Comparison of ENCODE assay signal across 10 cellular contexts in genomic region chr5:10663531-10664183, GRCh38.
A peak's percentile ranks its signal among the peaks of the same experiment; 100 is the strongest.
DNase-seq lines count a peak whose midpoint lies in the region; ATAC-seq and TF ChIP-seq lines count a peak whose summit lies in the region.
"Had no signal": no experiment of that assay in that cellular context is flagged by ENCODE, and none has a peak within 500 bp of the region (broad histone marks: within the 10 kb centered on the region; RNA-seq: fewer than 3 reads in every experiment).

No MANE protein-coding gene starts in this region.

- H3K4me3 ChIP-seq in GM23338, result no peak overlapping the region
- H3K4me3 ChIP-seq in fibroblast of the aortic adventitia (ENCODE audit: low read depth, low read length), result no peak overlapping the region
- H3K4me3 ChIP-seq: thoracic aorta had no signal

- H3K9me2 ChIP-seq in GM23338 (ENCODE audit: insufficient read depth), result peaks cover 10% of the 10 kb centered on the region; the same call in 1 of the 2 replicates

- 0 out of 2 replicates have a peak overlapping the region, but pooled peaks have one; percentile 23 for H3K4me2 ChIP-seq in GM23338

- no peak for TF ChIP-seq CTCF in GM23338 (conservative IDR thresholded peaks at IDR 0.05; ENCODE audit: low read depth in 2 of 2)
- TF ChIP-seq CTCF in fibroblast of the aortic adventitia (IDR thresholded peaks at IDR 0.05; ENCODE audit: insufficient read depth, low read length), result no peak

- intact Hi-C loops in sciatic nerve (cut with DNase I), result no loop called here

- H3K9me3 Mint-ChIP-seq in GM23338, result peaks cover 1% of the 10 kb centered on the region; the same call in 1 of the 3 replicates

- H3K4me1 ChIP-seq in GM23338 (ENCODE audit: insufficient read depth), result no peaks in the 10 kb centered on the region; the same call in 1 of the 2 replicates

- H3F3A ChIP-seq in GM23338 (replicated peaks; ENCODE audit: low read depth), result no peaks in the 10 kb centered on the region

- H3K27ac ChIP-seq in GM23338 (ENCODE audit: low read depth), result no peak overlapping the region
- H3K27ac ChIP-seq: thoracic aorta had no signal

- peak; percentile 32 for DNase-seq in GM23338 (ENCODE audit: low spot score)
- peak; percentile 48 for DNase-seq in NCI-H69 (lab: John Stamatoyannopoulos, UW)
- peak; percentile 78 for DNase-seq in fibroblast of the aortic adventitia (ENCODE audit: low read depth)
- DNase-seq in sciatic nerve (ENCODE audit: low spot score), result no peak
- no peak for DNase-seq in NCI-H748 treated with DMSO at 0.1 percent for 48 hours (lab: John Stamatoyannopoulos, UW)
- no peak for DNase-seq in GF-D8 (lab: John Stamatoyannopoulos, UW)
- no peak for DNase-seq in SKM-1 treated with dmso at 0.1 percent for 144 hours (lab: John Stamatoyannopoulos, UW; ENCODE audit: unreplicated experiment)
- DNase-seq: activated CD4-positive, alpha-beta T cell treated with anti-CD3 and anti-CD28 coated beads for 48 hours had no signal

- H3K79me2 ChIP-seq in GM23338 (replicated peaks; ENCODE audit: insufficient read depth), result no peaks in the 10 kb centered on the region

- H3K27ac Mint-ChIP-seq in GM23338, result no peak overlapping the region
- H3K27ac Mint-ChIP-seq: mesothelial cell of epicardium had no signal

- H3K4me3 Mint-ChIP-seq in GM23338, result no peak overlapping the region
- H3K4me3 Mint-ChIP-seq: mesothelial cell of epicardium had no signal

- no peaks in the 10 kb centered on the region for H3K36me3 ChIP-seq in GM23338 (ENCODE audit: insufficient read depth)
- H3K36me3 ChIP-seq: thoracic aorta had no signal

- H3K4me1 Mint-ChIP-seq in GM23338, result peaks cover 22% of the 10 kb centered on the region; the same call in 2 of the 3 replicates
- H3K4me1 Mint-ChIP-seq: mesothelial cell of epicardium had no signal

- no peaks in the 10 kb centered on the region for H3K36me3 Mint-ChIP-seq in GM23338 (ENCODE audit: low read depth)
- H3K36me3 Mint-ChIP-seq: mesothelial cell of epicardium had no signal

- H3K27me3 Mint-ChIP-seq in GM23338 (ENCODE audit: insufficient read depth, low read depth, poor library complexity), result peaks cover 13% of the 10 kb centered on the region

- no peaks in the 10 kb centered on the region for H4K20me1 ChIP-seq in GM23338 (replicated peaks; ENCODE audit: insufficient read depth)

- ATAC-seq in GM23338, result peak; percentile 70
- peak; percentile 63 for ATAC-seq in sciatic nerve

- H2AFZ ChIP-seq in GM23338, result peak overlapping the region; percentile 74; the same call in 1 of the 2 replicates

- H3K27me3 ChIP-seq in GM23338 (ENCODE audit: insufficient read depth), result no peaks in the 10 kb centered on the region

TF ChIP-seq in GM23338, 12 proteins besides CTCF, POLR2A, EP300 and RAD21:
- TF ChIP-seq ZNF462 (CRISPR knock-in tag; IDR thresholded peaks at IDR 0.05), result no peak
- TF ChIP-seq ZNF331 (CRISPR knock-in tag; IDR thresholded peaks at IDR 0.05; ENCODE audit: low read depth), result no peak
- TF ChIP-seq EZH2phosphoT487 (IDR thresholded peaks at IDR 0.05; ENCODE audit: unreplicated experiment), result no peak
- TF ChIP-seq, protein P1, sequence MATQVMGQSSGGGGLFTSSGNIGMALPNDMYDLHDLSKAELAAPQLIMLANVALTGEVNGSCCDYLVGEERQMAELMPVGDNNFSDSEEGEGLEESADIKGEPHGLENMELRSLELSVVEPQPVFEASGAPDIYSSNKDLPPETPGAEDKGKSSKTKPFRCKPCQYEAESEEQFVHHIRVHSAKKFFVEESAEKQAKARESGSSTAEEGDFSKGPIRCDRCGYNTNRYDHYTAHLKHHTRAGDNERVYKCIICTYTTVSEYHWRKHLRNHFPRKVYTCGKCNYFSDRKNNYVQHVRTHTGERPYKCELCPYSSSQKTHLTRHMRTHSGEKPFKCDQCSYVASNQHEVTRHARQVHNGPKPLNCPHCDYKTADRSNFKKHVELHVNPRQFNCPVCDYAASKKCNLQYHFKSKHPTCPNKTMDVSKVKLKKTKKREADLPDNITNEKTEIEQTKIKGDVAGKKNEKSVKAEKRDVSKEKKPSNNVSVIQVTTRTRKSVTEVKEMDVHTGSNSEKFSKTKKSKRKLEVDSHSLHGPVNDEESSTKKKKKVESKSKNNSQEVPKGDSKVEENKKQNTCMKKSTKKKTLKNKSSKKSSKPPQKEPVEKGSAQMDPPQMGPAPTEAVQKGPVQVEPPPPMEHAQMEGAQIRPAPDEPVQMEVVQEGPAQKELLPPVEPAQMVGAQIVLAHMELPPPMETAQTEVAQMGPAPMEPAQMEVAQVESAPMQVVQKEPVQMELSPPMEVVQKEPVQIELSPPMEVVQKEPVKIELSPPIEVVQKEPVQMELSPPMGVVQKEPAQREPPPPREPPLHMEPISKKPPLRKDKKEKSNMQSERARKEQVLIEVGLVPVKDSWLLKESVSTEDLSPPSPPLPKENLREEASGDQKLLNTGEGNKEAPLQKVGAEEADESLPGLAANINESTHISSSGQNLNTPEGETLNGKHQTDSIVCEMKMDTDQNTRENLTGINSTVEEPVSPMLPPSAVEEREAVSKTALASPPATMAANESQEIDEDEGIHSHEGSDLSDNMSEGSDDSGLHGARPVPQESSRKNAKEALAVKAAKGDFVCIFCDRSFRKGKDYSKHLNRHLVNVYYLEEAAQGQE (IDR thresholded peaks at IDR 0.05; ENCODE audit: unreplicated experiment), result no peak
- no peak for TF ChIP-seq EZH2 (IDR thresholded peaks at IDR 0.05; ENCODE audit: low read depth, unreplicated experiment)
- TF ChIP-seq POLR2AphosphoS5 (IDR thresholded peaks at IDR 0.05; ENCODE audit: low read depth), result no peak
- TF ChIP-seq ZNF114 (CRISPR knock-in tag; IDR thresholded peaks at IDR 0.05), result no peak
- TF ChIP-seq JUNB (IDR thresholded peaks at IDR 0.05; ENCODE audit: unreplicated experiment), result no peak
- no peak for TF ChIP-seq NANOG (IDR thresholded peaks at IDR 0.05; ENCODE audit: borderline replicate concordance)
- TF ChIP-seq CREB1 (CRISPR knock-in tag; IDR thresholded peaks at IDR 0.05; ENCODE audit: low read depth), result no peak

Comparison
In these comparisons a context has a peak if more than half of its experiments do, and no peak if none do; other contexts are left out.
1. DNase-seq: peak in GM23338 (single experiment), NCI-H69 (single experiment) and fibroblast of the aortic adventitia (single experiment); none in sciatic nerve (single experiment), NCI-H748 treated with DMSO at 0.1 percent for 48 hours (single experiment), GF-D8 (single experiment) and SKM-1 treated with dmso at 0.1 percent for 144 hours (single experiment).